9 cellular contexts compared by ENCODE assay signal in the genomic region with DNA sequence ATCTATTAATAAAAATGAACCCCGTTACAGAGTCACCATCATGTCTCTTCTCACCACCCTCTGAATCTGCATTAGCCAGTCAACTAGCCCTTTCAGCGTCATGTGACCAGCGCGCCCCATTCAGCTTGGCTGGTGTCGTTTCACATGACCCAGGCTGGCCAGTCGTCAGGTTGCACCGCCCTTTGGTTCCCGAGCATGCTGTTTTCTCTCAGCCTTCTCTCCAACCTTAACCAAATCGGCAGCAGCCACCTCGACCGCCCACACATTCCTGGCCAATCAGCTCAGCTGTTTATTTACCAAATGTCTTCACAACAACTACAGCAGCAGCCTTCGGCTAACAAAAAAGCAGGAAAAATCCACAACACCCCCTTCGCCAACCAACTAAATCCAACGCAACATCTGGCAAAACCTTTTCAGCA. TPM values are rescaled to one million over a fixed set of nuclear protein-coding genes. Genes with fewer than 3 reads are reported as not detected.
DNase-seq lines count a peak whose midpoint lies in the region; ATAC-seq, FAIRE-seq and TF ChIP-seq lines count a peak whose summit lies in the region.
"Had no signal": no experiment of that assay in that cellular context is flagged by ENCODE, and none has a peak within 500 bp of the region (broad histone marks: within the 10 kb centered on the region; RNA-seq: fewer than 3 reads in every experiment).

No MANE protein-coding gene starts in this region.

- dilution Hi-C loops in keratinocyte (cut with MboI; ENCODE audit: extremely low pct_ligation_motif_present, low sequenced_read_pairs), result no loop called here

- H3K4me3 ChIP-seq in CD8-positive, alpha-beta memory T cell (ENCODE audit: low read length), result peak overlapping the region; percentile 52
- H3K4me3 ChIP-seq in keratinocyte (ENCODE audit: control insufficient read depth in 2 of 3, extremely low read depth in 1 of 3, insufficient read depth in 2 of 3, low read depth in 1 of 3, low read length in 3 of 3), result peak overlapping the region in 2 of 3 experiments; percentile 54 to 100
- H3K4me3 ChIP-seq: HAP-1 had no signal

- POLR2A ChIA-PET in CD8-positive, alpha-beta memory T cell (lab: Charles Lee), result interaction anchor here (1.0 to 8.8 kb wide), 2 partner anchors 55 to 156 kb away, joined by 6 to 107 read pairs; a partner anchor contains a TSS

- H3K4me1 ChIP-seq in CD8-positive, alpha-beta memory T cell (ENCODE audit: insufficient read depth, low read length), result peaks cover 76% of the 10 kb centered on the region
- peaks cover 48% of the 10 kb centered on the region for H3K4me1 ChIP-seq in keratinocyte (ENCODE audit: control insufficient read depth, extremely low read depth, insufficient read depth, low read length)

- peak overlapping the region; percentile 47 for H3K9ac ChIP-seq in keratinocyte (ENCODE audit: control insufficient read depth, extremely low read depth, insufficient read depth, low read length)

- CTCF ChIA-PET in CD8-positive, alpha-beta memory T cell (lab: Charles Lee), result interaction anchor here (1.0 to 1.6 kb wide), 3 partner anchors 56 to 176 kb away, joined by 3 to 4 read pairs (median 4); no protein-coding TSS in a partner anchor

- ATAC-seq in T-helper 17 cell (peak; percentile 56), GM19395 (IDR thresholded peaks at IDR 0.05; ENCODE audit: unreplicated experiment) (no peak), HG02763 (IDR thresholded peaks at IDR 0.05; ENCODE audit: unreplicated experiment) (no peak)

- H2AFZ ChIP-seq in keratinocyte (ENCODE audit: control insufficient read depth, low read length), result no peak overlapping the region

- H3K9me3 Mint-ChIP-seq in CD8-positive, alpha-beta memory T cell, result no peaks in the 10 kb centered on the region

- H3K4me1 Mint-ChIP-seq in CD8-positive, alpha-beta memory T cell, result peaks cover 71 to 87% (median 81%) of the 10 kb centered on the region in 3 donors
- H3K4me1 Mint-ChIP-seq in T-helper 17 cell, result peaks cover 45% of the 10 kb centered on the region

- H3K4me3 Mint-ChIP-seq in CD8-positive, alpha-beta memory T cell, result peak overlapping the region; percentile 89 to 99 (median 96)
- peak overlapping the region; percentile 88 for H3K4me3 Mint-ChIP-seq in T-helper 17 cell

- H3K9me1 ChIP-seq in keratinocyte (ENCODE audit: control insufficient read depth, extremely low read depth, insufficient read depth, low read length), result peaks cover 2% of the 10 kb centered on the region

- H3K9me3 ChIP-seq in CD8-positive, alpha-beta memory T cell (ENCODE audit: low read length), result no peaks in the 10 kb centered on the region
- H3K9me3 ChIP-seq in T-helper 17 cell (ENCODE audit: control insufficient read depth, low read length, poor library complexity, severe bottlenecking), result peaks cover 2% of the 10 kb centered on the region
- H3K9me3 ChIP-seq in keratinocyte (ENCODE audit: control insufficient read depth, low read depth, low read length), result no peaks in the 10 kb centered on the region
- H3K9me3 ChIP-seq: HAP-1 had no signal

- peak overlapping the region; percentile 80 to 99 (median 92) for H3K27ac Mint-ChIP-seq in CD8-positive, alpha-beta memory T cell
- H3K27ac Mint-ChIP-seq in T-helper 17 cell, result peak overlapping the region; percentile 97

- peaks cover 54 to 96% (median 72%) of the 10 kb centered on the region in 3 donors for H3K36me3 Mint-ChIP-seq in CD8-positive, alpha-beta memory T cell
- peaks cover 23% of the 10 kb centered on the region for H3K36me3 Mint-ChIP-seq in T-helper 17 cell (ENCODE audit: low read depth)

- H3K36me3 ChIP-seq in CD8-positive, alpha-beta memory T cell (ENCODE audit: insufficient read depth, low read length), result peaks cover 79% of the 10 kb centered on the region
- peaks cover 27 to 76% of the 10 kb centered on the region in 2 experiments for H3K36me3 ChIP-seq in keratinocyte (ENCODE audit: control insufficient read depth in 2 of 2, extremely low read depth in 1 of 2, insufficient read depth in 2 of 2, low read length in 2 of 2)

- peak overlapping the region; percentile 97 for H3K4me2 ChIP-seq in keratinocyte (ENCODE audit: control insufficient read depth, extremely low read depth, insufficient read depth, low read depth, low read length)

- no peak for TF ChIP-seq CTCF in keratinocyte (optimal IDR thresholded peaks at IDR 0.05 in 1 of 3, IDR thresholded peaks at IDR 0.05 in 1 of 3, conservative IDR thresholded peaks at IDR 0.05 in 1 of 3; ENCODE audit: extremely low read depth in 1 of 3, insufficient read depth in 2 of 3, low read length in 3 of 3)

- H4K20me1 ChIP-seq in keratinocyte (ENCODE audit: control insufficient read depth, extremely low read depth, insufficient read depth, low read length), result peaks cover 84% of the 10 kb centered on the region

- no peak overlapping the region for H3K27ac ChIP-seq in CD8-positive, alpha-beta memory T cell (ENCODE audit: low read depth, low read length)
- H3K27ac ChIP-seq in keratinocyte (ENCODE audit: control insufficient read depth, insufficient read depth, low read length), result peak overlapping the region; percentile 11

- no peaks in the 10 kb centered on the region for H3K27me3 ChIP-seq in CD8-positive, alpha-beta memory T cell (ENCODE audit: insufficient read depth, low read length, poor library complexity, severe bottlenecking)
- no peaks in the 10 kb centered on the region for H3K27me3 ChIP-seq in keratinocyte (ENCODE audit: control insufficient read depth, extremely low read depth, insufficient read depth, low read length)

- peak; percentile 58 to 77 (median 64) for DNase-seq in CD8-positive, alpha-beta memory T cell
- peak; percentile 47 to 57 (median 50) for DNase-seq in T-helper 17 cell
- peak; percentile 64 for DNase-seq in astrocyte of the hippocampus (ENCODE audit: low read depth, low spot score)
- no peak for DNase-seq in keratinocyte (ENCODE audit: low read depth, low spot score)
- peak; percentile 42 to 43 for DNase-seq in stimulated activated CD4-positive, alpha-beta T cell treated with anti-CD3 and anti-CD28 coated beads, Interleukin-4, amount 100 ng/mL, for 4 hours
- no peak for DNase-seq in NCI-H446 treated with DMSO at 0.1 percent for 48 hours (lab: John Stamatoyannopoulos, UW)

- FAIRE-seq in keratinocyte (lab: Jason Lieb, UNC), result no peak

- H3K27me3 Mint-ChIP-seq in CD8-positive, alpha-beta memory T cell, result peaks cover 0 to 3% of the 10 kb centered on the region in 2 donors
- no peaks in the 10 kb centered on the region for H3K27me3 Mint-ChIP-seq in T-helper 17 cell

- H3K79me2 ChIP-seq in keratinocyte (ENCODE audit: control insufficient read depth, insufficient read depth, low read length), result peaks cover 99% of the 10 kb centered on the region

RNA-seq across cellular contexts. Expression of a gene that starts 5.6 kb away (rescaled TPM):
- total RNA-seq in CD8-positive, alpha-beta memory T cell, result 100 to 1,000 TPM; 572 to 579 TPM
- polyA plus RNA-seq in CD8-positive, alpha-beta memory T cell, result 370 TPM
- 100 to 1,000 TPM; 638 to 646 TPM for total RNA-seq in T-helper 17 cell
- polyA plus RNA-seq in keratinocyte, result 194 to 481 TPM (median 398 TPM) in 3 replicates
- polyA plus RNA-seq in keratinocyte (2011; ENCODE audit: low read depth), result 153 TPM
- polyA plus RNA-seq in keratinocyte (2011; cell fraction: cytosol; rRNA removed), result 246 and 325 TPM in 2 replicates
- polyA plus RNA-seq in keratinocyte (2011; cell fraction: nucleus; rRNA removed), result 255 and 329 TPM in 2 replicates
- polyA plus RNA-seq in keratinocyte (2012; ENCODE audit: low replicate concordance), result 149 and 383 TPM in 2 replicates
- polyA minus RNA-seq in keratinocyte, result 45.9 to 202 TPM (median 113 TPM) in 3 replicates
- 38.2 TPM for polyA minus RNA-seq in keratinocyte (2011; cell fraction: cytosol; rRNA and poly(A)+ RNA removed)
- polyA minus RNA-seq in keratinocyte (2011; cell fraction: nucleus; rRNA and poly(A)+ RNA removed), result 63.2 and 99.1 TPM in 2 replicates

RNA-seq across cellular contexts. Expression of a gene that starts 52.5 kb away (rescaled TPM):
- total RNA-seq in CD8-positive, alpha-beta memory T cell, result 10 to 100 TPM; 44.9 to 47.6 TPM
- 110 TPM for polyA plus RNA-seq in CD8-positive, alpha-beta memory T cell
- 10 to 100 TPM; 85.0 to 85.5 TPM for total RNA-seq in T-helper 17 cell
- polyA plus RNA-seq in keratinocyte, result 16.1 to 28.4 TPM (median 24.4 TPM) in 3 replicates
- 28.7 TPM for polyA plus RNA-seq in keratinocyte (2011; ENCODE audit: low read depth)
- 19.3 and 33.2 TPM in 2 replicates for polyA plus RNA-seq in keratinocyte (2011; cell fraction: cytosol; rRNA removed)
- 44.1 and 53.0 TPM in 2 replicates for polyA plus RNA-seq in keratinocyte (2011; cell fraction: nucleus; rRNA removed)
- 25.6 and 26.2 TPM in 2 replicates for polyA plus RNA-seq in keratinocyte (2012; ENCODE audit: low replicate concordance)
- polyA minus RNA-seq in keratinocyte, result 11.6 to 19.2 TPM (median 13.8 TPM) in 3 replicates
- 9.2 TPM for polyA minus RNA-seq in keratinocyte (2011; cell fraction: cytosol; rRNA and poly(A)+ RNA removed)
- 12.9 and 26.6 TPM in 2 replicates for polyA minus RNA-seq in keratinocyte (2011; cell fraction: nucleus; rRNA and poly(A)+ RNA removed)

Comparison
In these comparisons a context has a peak if more than half of its experiments do, and no peak if none do; other contexts are left out.
1. DNase-seq: peak in CD8-positive, alpha-beta memory T cell (5 of 5), T-helper 17 cell (3 of 3), astrocyte of the hippocampus (single experiment) and stimulated activated CD4-positive, alpha-beta T cell treated with anti-CD3 and anti-CD28 coated beads, Interleukin-4, amount 100 ng/mL, for 4 hours (2 of 2); none in keratinocyte (single experiment) and NCI-H446 treated with DMSO at 0.1 percent for 48 hours (single experiment).